27 cellular contexts compared by ENCODE assay signal in genomic region chr1:109884242-109884891, GRCh38. TPM values are rescaled to one million over a fixed set of nuclear protein-coding genes. Genes with fewer than 3 reads are reported as not detected.
DNase-seq lines count a peak whose midpoint lies in the region; ATAC-seq and TF ChIP-seq lines count a peak whose summit lies in the region.
"Had no signal": no experiment of that assay in that cellular context is flagged by ENCODE, and none has a peak within 500 bp of the region (broad histone marks: within the 10 kb centered on the region; RNA-seq: fewer than 3 reads in every experiment).

No MANE protein-coding gene starts in this region.

- H3K79me2 ChIP-seq in PC-9 (ENCODE audit: low read depth) = no peaks in the 10 kb centered on the region

- CTCF ChIA-PET in PC-9 (lab: Charles Lee) = no interaction called here

- peaks cover 3% of the 10 kb centered on the region for H3K9me3 Mint-ChIP-seq in activated T-helper 1 cell treated with anti-CD3 and anti-CD28 coated beads, Interleukin-12 subunit alpha, Interleukin-12 subunit beta, Interleukin-2, Interleukin-4 antibody, amounts not matched to agents 30 ng/mL and 10 ng/mL and 1 ng/mL, durations not matched to agents 14 hours and 24 hours and 36 hours
- H3K9me3 Mint-ChIP-seq: activated naive CD4-positive, alpha-beta T cell treated with anti-CD3 and anti-CD28 coated beads for 36 hours; CD4-positive, alpha-beta T cell; natural killer cell had no signal

- intact Hi-C loops in activated T-helper 1 cell treated with anti-CD3 and anti-CD28 coated beads, Interleukin-12 subunit alpha, Interleukin-12 subunit beta, Interleukin-2, Interleukin-4 antibody, amounts not matched to agents 30 ng/mL and 10 ng/mL and 1 ng/mL, durations not matched to agents 14 hours and 24 hours and 36 hours (cut with micrococcal nuclease) = no loop called here
- intact Hi-C loops in left ventricle myocardium inferior (cut with micrococcal nuclease) = no loop called here
- intact Hi-C loops in PC-9 (cut with micrococcal nuclease; ENCODE audit: unreplicated experiment) = no loop called here

- no peaks in the 10 kb centered on the region for H3K9me2 ChIP-seq in PC-9 (ENCODE audit: insufficient read depth)

- H4K20me1 ChIP-seq in PC-9 (ENCODE audit: insufficient read depth) = no peaks in the 10 kb centered on the region

- H3K4me1 ChIP-seq in left ventricle myocardium inferior (peaks cover 23% of the 10 kb centered on the region), subcutaneous abdominal adipose tissue (ENCODE audit: control insufficient read depth in 5 of 5, insufficient read depth in 5 of 5, low read length in 5 of 5) (peaks cover 16 to 49% (median 37%) of the 10 kb centered on the region in 5 donors), PC-9 (replicated peaks; ENCODE audit: insufficient read depth) (no peaks in the 10 kb centered on the region), SJCRH30 (no peaks in the 10 kb centered on the region)
- H3K4me1 ChIP-seq: foreskin keratinocyte had no signal

- no peaks in the 10 kb centered on the region for H3K36me3 ChIP-seq in left ventricle myocardium inferior
- H3K36me3 ChIP-seq in subcutaneous abdominal adipose tissue (ENCODE audit: control insufficient read depth in 5 of 5, insufficient read depth in 5 of 5, low read length in 5 of 5) = no peaks in the 10 kb centered on the region
- H3K36me3 ChIP-seq in PC-9 (ENCODE audit: low read depth) = no peaks in the 10 kb centered on the region
- H3K36me3 ChIP-seq in SJCRH30 = no peaks in the 10 kb centered on the region
- H3K36me3 ChIP-seq: tibial nerve had no signal

- H3K4me1 Mint-ChIP-seq in activated T-helper 1 cell treated with anti-CD3 and anti-CD28 coated beads, Interleukin-12 subunit alpha, Interleukin-12 subunit beta, Interleukin-2, Interleukin-4 antibody, amounts not matched to agents 30 ng/mL and 10 ng/mL and 1 ng/mL, durations not matched to agents 14 hours and 24 hours and 36 hours (ENCODE audit: low read depth) = peaks cover 37% of the 10 kb centered on the region
- H3K4me1 Mint-ChIP-seq: natural killer cell had no signal

- no peaks in the 10 kb centered on the region for H3F3A ChIP-seq in PC-9 (ENCODE audit: insufficient read depth, low read depth)

- H3K9me3 ChIP-seq in left ventricle myocardium inferior (replicated peaks) = no peaks in the 10 kb centered on the region
- no peaks in the 10 kb centered on the region for H3K9me3 ChIP-seq in subcutaneous abdominal adipose tissue (ENCODE audit: control insufficient read depth in 5 of 5, low read length in 5 of 5)
- no peaks in the 10 kb centered on the region for H3K9me3 ChIP-seq in PC-9 (ENCODE audit: insufficient read depth, low read depth)
- no peaks in the 10 kb centered on the region for H3K9me3 ChIP-seq in SJCRH30 (replicated peaks)
- H3K9me3 ChIP-seq: tibial nerve had no signal

- no peak overlapping the region for H2AFZ ChIP-seq in PC-9

- no peak overlapping the region for H3K4me2 ChIP-seq in PC-9

- H3K27me3 ChIP-seq in left ventricle myocardium inferior (ENCODE audit: low read depth) = no peaks in the 10 kb centered on the region
- H3K27me3 ChIP-seq in subcutaneous abdominal adipose tissue (ENCODE audit: control insufficient read depth in 5 of 5, insufficient read depth in 4 of 5, low read length in 5 of 5) = no peaks in the 10 kb centered on the region
- H3K27me3 ChIP-seq in PC-9 (ENCODE audit: insufficient read depth, low read depth) = no peaks in the 10 kb centered on the region
- peaks cover 3% of the 10 kb centered on the region for H3K27me3 ChIP-seq in SJCRH30
- H3K27me3 ChIP-seq: tibial nerve had no signal

- H3K4me3 ChIP-seq in left ventricle myocardium inferior (no peak overlapping the region), subcutaneous abdominal adipose tissue (ENCODE audit: low read depth in 1 of 5, low read length in 5 of 5) (peak overlapping the region in 1 of 5 donors; percentile 43), PC-9 (no peak overlapping the region), SJCRH30 (no peak overlapping the region)
- H3K4me3 ChIP-seq: tibial nerve had no signal

- no peak for ATAC-seq in HG03354 (IDR thresholded peaks at IDR 0.05; ENCODE audit: poor library complexity, severe bottlenecking, unreplicated experiment)
- no peak for ATAC-seq in HG02884 (IDR thresholded peaks at IDR 0.05; ENCODE audit: unreplicated experiment)
- ATAC-seq: activated CD4-positive, alpha-beta T cell treated with anti-CD3 and anti-CD28 coated beads for 36 hours; foreskin keratinocyte; natural killer cell had no signal

- no peak for DNase-seq in activated T-helper 1 cell treated with anti-CD3 and anti-CD28 coated beads, Interleukin-12 subunit alpha, Interleukin-12 subunit beta, Interleukin-2, Interleukin-4 antibody, amounts not matched to agents 30 ng/mL and 10 ng/mL and 1 ng/mL, durations not matched to agents 14 hours and 24 hours and 36 hours (ENCODE audit: low spot score)
- peak in 1 of 61 donors; percentile 48 for DNase-seq in caudate nucleus (lab: John Stamatoyannopoulos, UW)
- no peak for DNase-seq in left ventricle myocardium inferior
- no peak for DNase-seq in PC-9
- DNase-seq in SJCRH30 = no peak
- DNase-seq: activated CD4-positive, alpha-beta T cell treated with anti-CD3 and anti-CD28 coated beads for 36 hours; activated naive CD4-positive, alpha-beta T cell treated with anti-CD3 and anti-CD28 coated beads for 36 hours; activated T-cell treated with anti-CD3 and anti-CD28 coated beads, Interleukin-2, amount 50 U/mL, for 1 hour; CD4-positive, alpha-beta T cell; effector CD4-positive, alpha-beta T cell; EL; erythroblast; foreskin keratinocyte; hippocampal formation; KBM-7; MM.1S; natural killer cell; NCI-H1417 treated with DMSO at 0.1 percent for 48 hours; NCI-H446; retina; SIG-M5; stimulated activated CD4-positive, alpha-beta T cell treated with anti-CD3 and anti-CD28 coated beads, Interleukin-4, amount 100 ng/mL, for 1 hour; stimulated activated naive CD4-positive, alpha-beta T cell had no signal

- POLR2A ChIA-PET in PC-9 (lab: Charles Lee; ENCODE audit: unreplicated experiment) = interaction anchor here (0.9 kb wide), 1 partner anchor 8 kb away, joined by 9 read pairs; no protein-coding TSS in a partner anchor

- no peaks in the 10 kb centered on the region for H3K27me3 Mint-ChIP-seq in activated T-helper 1 cell treated with anti-CD3 and anti-CD28 coated beads, Interleukin-12 subunit alpha, Interleukin-12 subunit beta, Interleukin-2, Interleukin-4 antibody, amounts not matched to agents 30 ng/mL and 10 ng/mL and 1 ng/mL, durations not matched to agents 14 hours and 24 hours and 36 hours (ENCODE audit: insufficient read depth)
- H3K27me3 Mint-ChIP-seq: activated CD4-positive, alpha-beta T cell treated with anti-CD3 and anti-CD28 coated beads for 36 hours; CD4-positive, alpha-beta T cell had no signal

- H3K27ac ChIP-seq in caudate nucleus (ENCODE audit: low read depth, low read length) (peak overlapping the region; percentile 85), left ventricle myocardium inferior (replicated peaks) (peak overlapping the region; percentile 77), subcutaneous abdominal adipose tissue (ENCODE audit: low read depth, low read length) (peak overlapping the region; percentile 71), PC-9 (no peak overlapping the region), SJCRH30 (no peak overlapping the region)
- H3K27ac ChIP-seq: foreskin keratinocyte had no signal

- no TSS peak for BruUV-seq in PC-9 (replicated peaks; lab: Mats Ljungman, UMichigan)

- TF ChIP-seq CTCF in left ventricle myocardium inferior (IDR thresholded peaks at IDR 0.05; ENCODE audit: borderline replicate concordance) (no peak), PC-9 (conservative IDR thresholded peaks at IDR 0.05) (no peak)

- H3K4me3 Mint-ChIP-seq in activated T-helper 1 cell treated with anti-CD3 and anti-CD28 coated beads, Interleukin-12 subunit alpha, Interleukin-12 subunit beta, Interleukin-2, Interleukin-4 antibody, amounts not matched to agents 30 ng/mL and 10 ng/mL and 1 ng/mL, durations not matched to agents 14 hours and 24 hours and 36 hours = peak overlapping the region; percentile 36
- H3K4me3 Mint-ChIP-seq: activated CD4-positive, alpha-beta T cell treated with anti-CD3 and anti-CD28 coated beads for 36 hours; activated naive CD4-positive, alpha-beta T cell treated with anti-CD3 and anti-CD28 coated beads for 36 hours; CD4-positive, alpha-beta T cell; natural killer cell had no signal

- peak overlapping the region; percentile 25 for H3K27ac Mint-ChIP-seq in activated T-helper 1 cell treated with anti-CD3 and anti-CD28 coated beads, Interleukin-12 subunit alpha, Interleukin-12 subunit beta, Interleukin-2, Interleukin-4 antibody, amounts not matched to agents 30 ng/mL and 10 ng/mL and 1 ng/mL, durations not matched to agents 14 hours and 24 hours and 36 hours
- H3K27ac Mint-ChIP-seq: activated CD4-positive, alpha-beta T cell treated with anti-CD3 and anti-CD28 coated beads for 36 hours; activated naive CD4-positive, alpha-beta T cell treated with anti-CD3 and anti-CD28 coated beads for 36 hours; CD4-positive, alpha-beta T cell; natural killer cell had no signal

- H3K9ac ChIP-seq in subcutaneous abdominal adipose tissue (ENCODE audit: low read length in 5 of 5) = peak overlapping the region in 3 of 5 donors; percentile 4 to 39 (median 36)

- no peaks in the 10 kb centered on the region for H3K36me3 Mint-ChIP-seq in activated T-helper 1 cell treated with anti-CD3 and anti-CD28 coated beads, Interleukin-12 subunit alpha, Interleukin-12 subunit beta, Interleukin-2, Interleukin-4 antibody, amounts not matched to agents 30 ng/mL and 10 ng/mL and 1 ng/mL, durations not matched to agents 14 hours and 24 hours and 36 hours (ENCODE audit: low read depth)
- H3K36me3 Mint-ChIP-seq: natural killer cell had no signal

RNA-seq across cellular contexts. Expression of gene CSF1, which starts 26.3 kb away (rescaled TPM):
- total RNA-seq in activated T-helper 1 cell treated with anti-CD3 and anti-CD28 coated beads, Interleukin-12 subunit alpha, Interleukin-12 subunit beta, Interleukin-2, Interleukin-4 antibody, amounts not matched to agents 30 ng/mL and 10 ng/mL and 1 ng/mL, durations not matched to agents 14 hours and 24 hours and 36 hours = 269 and 275 TPM in 2 replicates
- total RNA-seq in left ventricle myocardium inferior (13.9 TPM), PC-9 (2021) (29.8 and 35.2 TPM in 2 replicates)
- 0.58 and 0.77 TPM in 2 replicates for total RNA-seq in SJCRH30 (2014; rRNA removed; shearing (Covaris generic))

Comparison
In these comparisons a context has a peak if more than half of its experiments do, and no peak if none do; other contexts are left out.
1. H3K27ac ChIP-seq: peak in caudate nucleus (single experiment), left ventricle myocardium inferior (single experiment) and subcutaneous abdominal adipose tissue (single experiment); none in PC-9 (single experiment) and SJCRH30 (single experiment).